ENCODE assay signal across 19 cellular contexts in genomic region chr10:11305825-11306601, GRCh38.
A peak's percentile ranks its signal among the peaks of the same experiment; 100 is the strongest.
DNase-seq lines count a peak whose midpoint lies in the region; ATAC-seq and TF ChIP-seq lines count a peak whose summit lies in the region.
"Had no signal": no experiment of that assay in that cellular context is flagged by ENCODE, and none has a peak within 500 bp of the region (broad histone marks: within the 10 kb centered on the region; RNA-seq: fewer than 3 reads in every experiment).

No MANE protein-coding gene starts in this region.

- peaks cover 16% of the 10 kb centered on the region for H3K4me1 Mint-ChIP-seq in activated naive CD8-positive, alpha-beta T cell (ENCODE audit: low read depth)
- peaks cover 17% of the 10 kb centered on the region for H3K4me1 Mint-ChIP-seq in activated naive CD8-positive, alpha-beta T cell treated with anti-CD3 and anti-CD28 coated beads for 36 hours
- H3K4me1 Mint-ChIP-seq in T-cell = peaks cover 51 to 62% (median 61%) of the 10 kb centered on the region in 3 donors
- peaks cover 27% of the 10 kb centered on the region in 2 donors for H3K4me1 Mint-ChIP-seq in stimulated activated naive B cell treated with anti-CD40 and anti-IgM and Interleukin-4, amounts not matched to agents 10 μg/mL and 1 μg/mL and 100 μg/mL, for 72 hours

- H3K4me3 Mint-ChIP-seq in activated naive CD8-positive, alpha-beta T cell = no peak overlapping the region
- no peak overlapping the region for H3K4me3 Mint-ChIP-seq in activated naive CD8-positive, alpha-beta T cell treated with anti-CD3 and anti-CD28 coated beads for 36 hours
- no peak overlapping the region for H3K4me3 Mint-ChIP-seq in T-cell
- no peak overlapping the region for H3K4me3 Mint-ChIP-seq in stimulated activated naive B cell treated with anti-CD40 and anti-IgM and Interleukin-4, amounts not matched to agents 10 μg/mL and 1 μg/mL and 100 μg/mL, for 72 hours

- peaks cover 18% of the 10 kb centered on the region for H3K9me3 Mint-ChIP-seq in activated naive CD8-positive, alpha-beta T cell (ENCODE audit: low read depth)
- H3K9me3 Mint-ChIP-seq in activated naive CD8-positive, alpha-beta T cell treated with anti-CD3 and anti-CD28 coated beads for 36 hours = peaks cover 27% of the 10 kb centered on the region
- H3K9me3 Mint-ChIP-seq in T-cell = peaks cover 0 to 17% (median 5%) of the 10 kb centered on the region in 3 donors
- peaks cover 13 to 23% of the 10 kb centered on the region in 2 donors for H3K9me3 Mint-ChIP-seq in stimulated activated naive B cell treated with anti-CD40 and anti-IgM and Interleukin-4, amounts not matched to agents 10 μg/mL and 1 μg/mL and 100 μg/mL, for 72 hours

- H3K36me3 Mint-ChIP-seq in activated naive CD8-positive, alpha-beta T cell = peaks cover 62% of the 10 kb centered on the region
- peaks cover 93% of the 10 kb centered on the region for H3K36me3 Mint-ChIP-seq in activated naive CD8-positive, alpha-beta T cell treated with anti-CD3 and anti-CD28 coated beads for 36 hours
- peaks cover 94% of the 10 kb centered on the region for H3K36me3 Mint-ChIP-seq in T-cell
- peaks cover 86 to 94% of the 10 kb centered on the region in 2 donors for H3K36me3 Mint-ChIP-seq in stimulated activated naive B cell treated with anti-CD40 and anti-IgM and Interleukin-4, amounts not matched to agents 10 μg/mL and 1 μg/mL and 100 μg/mL, for 72 hours

- POLR2A ChIA-PET in T-cell (lab: Charles Lee) = no interaction called here

- H3K27me3 Mint-ChIP-seq in activated naive CD8-positive, alpha-beta T cell = no peaks in the 10 kb centered on the region
- no peaks in the 10 kb centered on the region for H3K27me3 Mint-ChIP-seq in activated naive CD8-positive, alpha-beta T cell treated with anti-CD3 and anti-CD28 coated beads for 36 hours
- H3K27me3 Mint-ChIP-seq in T-cell = no peaks in the 10 kb centered on the region
- no peaks in the 10 kb centered on the region for H3K27me3 Mint-ChIP-seq in stimulated activated naive B cell treated with anti-CD40 and anti-IgM and Interleukin-4, amounts not matched to agents 10 μg/mL and 1 μg/mL and 100 μg/mL, for 72 hours

- DNase-seq in activated naive CD8-positive, alpha-beta T cell treated with anti-CD3 and anti-CD28 coated beads for 36 hours = no peak
- DNase-seq in T-cell = no peak
- DNase-seq in coronary artery (ENCODE audit: low spot score) = peak; percentile 31
- no peak for DNase-seq in stimulated activated naive B cell treated with anti-CD40 and anti-IgM and Interleukin-4, amounts not matched to agents 10 μg/mL and 1 μg/mL and 100 μg/mL, for 72 hours
- DNase-seq in activated T-cell treated with anti-CD3 and anti-CD28 coated beads, Interleukin-2, amount 50 U/mL, for 48 hours = no peak
- DNase-seq in DMS 273 treated with DMSO at 0.1 percent for 48 hours (lab: John Stamatoyannopoulos, UW) = no peak
- DNase-seq: C1 segment of cervical spinal cord; Caco-2; EL; GM23248; HCEC 1CT; NCI-H1417; NCI-H187 treated with DMSO at 0.1 percent for 48 hours; NCI-H345; NCI-H69; NK-92 treated with Interleukin-12 subunit alpha and Interleukin-12 subunit beta, amount 100 ng/mL, for 24 hours; SHP77 had no signal

- no peak overlapping the region for H3K27ac ChIP-seq in coronary artery
- H3K27ac ChIP-seq: GM23248, HL-60 had no signal

- H3K27ac Mint-ChIP-seq in activated naive CD8-positive, alpha-beta T cell = peak overlapping the region; percentile 50
- no peak overlapping the region for H3K27ac Mint-ChIP-seq in activated naive CD8-positive, alpha-beta T cell treated with anti-CD3 and anti-CD28 coated beads for 36 hours
- peak overlapping the region; percentile 22 to 23 for H3K27ac Mint-ChIP-seq in T-cell
- H3K27ac Mint-ChIP-seq in stimulated activated naive B cell treated with anti-CD40 and anti-IgM and Interleukin-4, amounts not matched to agents 10 μg/mL and 1 μg/mL and 100 μg/mL, for 72 hours = peak overlapping the region; percentile 89

- no peak overlapping the region for H3K4me3 ChIP-seq in coronary artery
- H3K4me3 ChIP-seq: GM23248 had no signal

- CTCF ChIA-PET in T-cell (lab: Charles Lee) = no interaction called here

- no peak for ATAC-seq in T-cell (replicated peaks in 1 of 4)
- ATAC-seq in stimulated activated naive B cell treated with anti-CD40 and anti-IgM and Interleukin-4, amounts not matched to agents 10 μg/mL and 1 μg/mL and 100 μg/mL, for 72 hours (replicated peaks) = no peak

- TF ChIP-seq CTCF in coronary artery (IDR thresholded peaks at IDR 0.05) = no peak
